Comparison of ENCODE assay signal across 15 cellular contexts in genomic region chr3:31210068-31210650, GRCh38.
A peak's percentile ranks its signal among the peaks of the same experiment; 100 is the strongest.
DNase-seq lines count a peak whose midpoint lies in the region; ATAC-seq and TF ChIP-seq lines count a peak whose summit lies in the region.
"Had no signal": no experiment of that assay in that cellular context is flagged by ENCODE, and none has a peak within 500 bp of the region (broad histone marks: within the 10 kb centered on the region; RNA-seq: fewer than 3 reads in every experiment).

No MANE protein-coding gene starts in this region.

- DNase-seq in DND-41 = no peak
- peak; percentile 71 for DNase-seq in GM23338 (ENCODE audit: low spot score)
- peak; percentile 57 for DNase-seq in WTC11 (ENCODE audit: low spot score)
- peak; percentile 38 for DNase-seq in iPS-NIHi11 (ENCODE audit: low spot score)
- no peak for DNase-seq in SHP77 (lab: John Stamatoyannopoulos, UW)
- DNase-seq in CD8-positive, alpha-beta memory T cell = no peak
- DNase-seq: amygdala; NCI-H1417 treated with DMSO at 0.1 percent for 48 hours; NCI-H446; stimulated activated CD4-positive, alpha-beta T cell treated with anti-CD3 and anti-CD28 coated beads, Interleukin-4, amount 100 ng/mL, for 24 hours; testis had no signal

- H3K4me1 ChIP-seq in DND-41 (ENCODE audit: insufficient read depth, low read length) = peaks cover 45% of the 10 kb centered on the region
- H3K4me1 ChIP-seq in GM23338 (ENCODE audit: insufficient read depth) = no peaks in the 10 kb centered on the region
- H3K4me1 ChIP-seq in CD8-positive, alpha-beta memory T cell (ENCODE audit: insufficient read depth, low read length) = peaks cover 42% of the 10 kb centered on the region
- H3K4me1 ChIP-seq: testis had no signal

- no peak overlapping the region for H3K4me3 Mint-ChIP-seq in GM23338
- H3K4me3 Mint-ChIP-seq in WTC11 = no peak overlapping the region
- H3K4me3 Mint-ChIP-seq in CD8-positive, alpha-beta memory T cell = no peak overlapping the region

- H3K27ac Mint-ChIP-seq in GM23338 (no peak overlapping the region), WTC11 (no peak overlapping the region)
- H3K27ac Mint-ChIP-seq in CD8-positive, alpha-beta memory T cell = peak overlapping the region in 1 of 8 donors; percentile 26

- H3K9me3 ChIP-seq in DND-41 (ENCODE audit: insufficient read depth, low read length, severe bottlenecking) = peaks cover 2% of the 10 kb centered on the region
- H3K9me3 ChIP-seq in CD8-positive, alpha-beta memory T cell (ENCODE audit: low read length) = no peaks in the 10 kb centered on the region
- H3K9me3 ChIP-seq: testis had no signal

- H3K9me2 ChIP-seq in GM23338 (ENCODE audit: insufficient read depth) = no peaks in the 10 kb centered on the region

- H3K4me2 ChIP-seq in DND-41 (ENCODE audit: insufficient read depth, low read length) (no peak overlapping the region), GM23338 (no peak overlapping the region)

- no peak overlapping the region for H2AFZ ChIP-seq in DND-41 (ENCODE audit: low read depth, low read length)
- no peak overlapping the region for H2AFZ ChIP-seq in GM23338

- H3K79me2 ChIP-seq in DND-41 (ENCODE audit: insufficient read depth, low read length) (no peaks in the 10 kb centered on the region), GM23338 (replicated peaks; ENCODE audit: insufficient read depth) (no peaks in the 10 kb centered on the region)

- peak; percentile 46 for TF ChIP-seq CTCF in DND-41 (IDR thresholded peaks at IDR 0.05; ENCODE audit: borderline replicate concordance, extremely low read depth, low read length, poor library complexity, severe bottlenecking)
- TF ChIP-seq CTCF in GM23338 (conservative IDR thresholded peaks at IDR 0.05; ENCODE audit: low read depth in 2 of 2) = peak; percentile 79 to 87
- TF ChIP-seq CTCF in WTC11 (IDR thresholded peaks at IDR 0.05) = peak; percentile 30; the same call in 1 of the 2 replicates

- no peak overlapping the region for H3K4me3 ChIP-seq in DND-41 (ENCODE audit: low read depth in 1 of 2, low read length in 2 of 2)
- no peak overlapping the region for H3K4me3 ChIP-seq in GM23338
- H3K4me3 ChIP-seq in CD8-positive, alpha-beta memory T cell (ENCODE audit: low read length) = no peak overlapping the region
- H3K4me3 ChIP-seq: testis had no signal

- H4K20me1 ChIP-seq in DND-41 (ENCODE audit: insufficient read depth, low read length) (no peaks in the 10 kb centered on the region), GM23338 (replicated peaks; ENCODE audit: insufficient read depth) (no peaks in the 10 kb centered on the region)

- no peaks in the 10 kb centered on the region for H3K36me3 ChIP-seq in DND-41 (ENCODE audit: insufficient read depth, low read length)
- no peaks in the 10 kb centered on the region for H3K36me3 ChIP-seq in GM23338 (ENCODE audit: insufficient read depth)
- no peaks in the 10 kb centered on the region for H3K36me3 ChIP-seq in CD8-positive, alpha-beta memory T cell (ENCODE audit: insufficient read depth, low read length)

- H3K36me3 Mint-ChIP-seq in GM23338 (ENCODE audit: low read depth) (no peaks in the 10 kb centered on the region), WTC11 (no peaks in the 10 kb centered on the region)
- H3K36me3 Mint-ChIP-seq in CD8-positive, alpha-beta memory T cell = peaks cover 0 to 26% (median 1%) of the 10 kb centered on the region in 3 donors

- H3K4me1 Mint-ChIP-seq in GM23338 (no peaks in the 10 kb centered on the region), WTC11 (no peaks in the 10 kb centered on the region)
- H3K4me1 Mint-ChIP-seq in CD8-positive, alpha-beta memory T cell = peaks cover 38 to 53% (median 50%) of the 10 kb centered on the region in 3 donors

- H3K27me3 ChIP-seq in DND-41 (ENCODE audit: insufficient read depth, low read length, poor library complexity) = no peaks in the 10 kb centered on the region
- no peaks in the 10 kb centered on the region for H3K27me3 ChIP-seq in GM23338 (ENCODE audit: insufficient read depth)
- H3K27me3 ChIP-seq in CD8-positive, alpha-beta memory T cell (ENCODE audit: insufficient read depth, low read length, poor library complexity, severe bottlenecking) = no peaks in the 10 kb centered on the region
- H3K27me3 ChIP-seq: testis had no signal

- H3K9ac ChIP-seq in DND-41 (ENCODE audit: low read depth, low read length) = no peak overlapping the region

- POLR2A ChIA-PET in WTC11 (lab: Charles Lee) = no interaction called here
- POLR2A ChIA-PET in CD8-positive, alpha-beta memory T cell (lab: Charles Lee) = no interaction called here

- H3F3A ChIP-seq in GM23338 (replicated peaks; ENCODE audit: low read depth) = no peaks in the 10 kb centered on the region

- no peak for ATAC-seq in DND-41 (ENCODE audit: insufficient read depth, low read depth)
- peak; percentile 79 for ATAC-seq in GM23338
- ATAC-seq in WTC11 = peak; percentile 83
- ATAC-seq in GM21786 (IDR thresholded peaks at IDR 0.05; ENCODE audit: unreplicated experiment) = no peak
- ATAC-seq: Panc1 had no signal

- H3K9me3 Mint-ChIP-seq in GM23338 (peaks cover 2% of the 10 kb centered on the region; the same call in 2 of the 3 replicates), WTC11 (peaks cover 23% of the 10 kb centered on the region)
- peaks cover 0 to 5% (median 0%) of the 10 kb centered on the region in 5 donors for H3K9me3 Mint-ChIP-seq in CD8-positive, alpha-beta memory T cell

- CTCF ChIA-PET in WTC11 (lab: Charles Lee) = interaction anchor here (0.7 to 1.2 kb wide), 6 partner anchors 13 to 282 kb away, joined by 3 read pairs; no protein-coding TSS in a partner anchor
- CTCF ChIA-PET in CD8-positive, alpha-beta memory T cell (lab: Charles Lee) = interaction anchor here (1.0 kb wide), 1 partner anchor 322 kb away, joined by 3 read pairs; no protein-coding TSS in a partner anchor

- H3K27me3 Mint-ChIP-seq in GM23338 (ENCODE audit: insufficient read depth, low read depth, poor library complexity) (no peaks in the 10 kb centered on the region), WTC11 (ENCODE audit: low read depth) (no peaks in the 10 kb centered on the region)
- H3K27me3 Mint-ChIP-seq in CD8-positive, alpha-beta memory T cell = no peaks in the 10 kb centered on the region

- no peak overlapping the region for H3K27ac ChIP-seq in DND-41 (ENCODE audit: low read length)
- no peak overlapping the region for H3K27ac ChIP-seq in GM23338 (ENCODE audit: low read depth)
- H3K27ac ChIP-seq in CD8-positive, alpha-beta memory T cell (ENCODE audit: low read depth, low read length) = no peak overlapping the region
- H3K27ac ChIP-seq: C4-2B, epithelial cell of prostate, testis had no signal

TF ChIP-seq in GM23338, 12 proteins besides CTCF, POLR2A, EP300 and RAD21 (continues in another document):
- TF ChIP-seq ETS1 (IDR thresholded peaks at IDR 0.05) (no peak), ZNF331 (CRISPR knock-in tag; IDR thresholded peaks at IDR 0.05; ENCODE audit: low read depth) (no peak), CREB1 (CRISPR knock-in tag; IDR thresholded peaks at IDR 0.05; ENCODE audit: low read depth) (no peak), EZH2phosphoT487 (IDR thresholded peaks at IDR 0.05; ENCODE audit: unreplicated experiment) (no peak)

TF ChIP-seq in WTC11, 78 proteins besides CTCF, POLR2A, EP300 and RAD21:
- no peak for TF ChIP-seq AFF4 (CRISPR knock-in tag; IDR thresholded peaks at IDR 0.05; ENCODE audit: borderline replicate concordance)
- no peak for TF ChIP-seq OVOL2 (CRISPR knock-in tag; IDR thresholded peaks at IDR 0.05; ENCODE audit: borderline replicate concordance)
- TF ChIP-seq USF1 (CRISPR knock-in tag; IDR thresholded peaks at IDR 0.05) = no peak

Comparison
In these comparisons a context has a peak if more than half of its experiments do, and no peak if none do; other contexts are left out.
1. ATAC-seq: peak in GM23338 (single experiment) and WTC11 (single experiment); none in DND-41 (single experiment) and GM21786 (single experiment).
2. DNase-seq: peak in GM23338 (single experiment), WTC11 (single experiment) and iPS-NIHi11 (single experiment); none in DND-41 (single experiment), SHP77 (0 of 2) and CD8-positive, alpha-beta memory T cell (0 of 5).
3. CTCF ChIP-seq: peak in every context shown above with its lines; median percentile 83 in GM23338; 46 in DND-41; 30 in WTC11.